ENCODE assay signal across 14 cellular contexts in the genomic region with DNA sequence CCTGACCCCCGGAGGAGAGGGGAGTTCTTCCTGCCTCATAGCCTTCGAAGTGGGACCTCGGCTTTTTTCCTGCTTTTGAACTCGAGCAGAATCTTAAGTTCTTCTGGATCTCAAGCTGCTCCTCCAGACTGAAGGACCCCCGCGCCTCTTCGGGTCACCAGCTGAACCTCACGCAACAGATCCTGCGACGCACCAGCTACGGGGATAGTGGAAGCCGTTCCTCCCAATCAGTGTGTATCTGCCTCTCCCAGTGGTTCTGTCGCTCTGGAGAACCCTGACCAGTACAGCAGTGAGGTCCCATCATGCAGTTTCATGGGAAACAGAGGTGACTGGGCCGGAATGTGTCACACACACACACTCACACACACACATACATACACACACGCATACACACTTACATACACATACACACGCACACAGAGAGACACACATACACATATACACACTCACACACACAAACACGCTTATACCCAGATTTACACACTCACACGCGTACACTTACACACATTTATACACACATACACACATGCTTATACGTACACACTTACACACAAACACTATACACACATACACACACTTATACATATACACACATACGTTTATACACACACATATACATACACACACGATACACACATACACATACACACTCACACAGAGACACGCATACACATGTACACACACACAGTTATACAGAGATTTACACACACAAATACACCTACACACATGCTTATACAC.
"Had no signal": no experiment of that assay in that cellular context is flagged by ENCODE, and none has a peak within 500 bp of the region (broad histone marks: within the 10 kb centered on the region; RNA-seq: fewer than 3 reads in every experiment).

No MANE protein-coding gene starts in this region.

- H3K9me3 Mint-ChIP-seq: activated naive CD8-positive, alpha-beta T cell treated with anti-CD3 and anti-CD28 coated beads for 36 hours; activated T-helper 1 cell treated with anti-CD3 and anti-CD28 coated beads, Interleukin-12 subunit alpha, Interleukin-12 subunit beta, Interleukin-2, Interleukin-4 antibody, amounts not matched to agents 30 ng/mL and 10 ng/mL and 1 ng/mL, durations not matched to agents 14 hours and 24 hours and 36 hours; natural killer cell treated with Interleukin-12 subunit alpha and Interleukin-12 subunit beta and Interleukin-15 and Interleukin-18, amount 100 ng/mL, for 72 hours had no signal

- H3K4me3 Mint-ChIP-seq: activated naive CD8-positive, alpha-beta T cell treated with anti-CD3 and anti-CD28 coated beads for 36 hours; activated T-helper 1 cell treated with anti-CD3 and anti-CD28 coated beads, Interleukin-12 subunit alpha, Interleukin-12 subunit beta, Interleukin-2, Interleukin-4 antibody, amounts not matched to agents 30 ng/mL and 10 ng/mL and 1 ng/mL, durations not matched to agents 14 hours and 24 hours and 36 hours; natural killer cell treated with Interleukin-12 subunit alpha and Interleukin-12 subunit beta and Interleukin-15 and Interleukin-18, amount 100 ng/mL, for 72 hours had no signal

- H3K36me3 ChIP-seq: prostate gland, stomach had no signal

- H3K27me3 ChIP-seq: hepatocyte had no signal

- H3K4me1 Mint-ChIP-seq: activated naive CD8-positive, alpha-beta T cell treated with anti-CD3 and anti-CD28 coated beads for 36 hours had no signal

- H3K4me2 ChIP-seq: hepatocyte had no signal

- H3K27ac ChIP-seq: hepatocyte, skin epidermis, stomach had no signal

- H3K9me3 ChIP-seq: prostate gland, stomach had no signal

- H3K27ac Mint-ChIP-seq: activated naive CD8-positive, alpha-beta T cell treated with anti-CD3 and anti-CD28 coated beads for 36 hours; activated T-helper 1 cell treated with anti-CD3 and anti-CD28 coated beads, Interleukin-12 subunit alpha, Interleukin-12 subunit beta, Interleukin-2, Interleukin-4 antibody, amounts not matched to agents 30 ng/mL and 10 ng/mL and 1 ng/mL, durations not matched to agents 14 hours and 24 hours and 36 hours; natural killer cell treated with Interleukin-12 subunit alpha and Interleukin-12 subunit beta and Interleukin-15 and Interleukin-18, amount 100 ng/mL, for 72 hours had no signal

- H3K4me3 ChIP-seq: hepatocyte, lung, prostate gland, skin epidermis, stomach had no signal

- H2AFZ ChIP-seq: hepatocyte had no signal

- H3K36me3 Mint-ChIP-seq: activated naive CD8-positive, alpha-beta T cell treated with anti-CD3 and anti-CD28 coated beads for 36 hours; natural killer cell treated with Interleukin-12 subunit alpha and Interleukin-12 subunit beta and Interleukin-15 and Interleukin-18, amount 100 ng/mL, for 72 hours had no signal

- H3K79me2 ChIP-seq: hepatocyte had no signal

- DNase-seq: activated CD4-positive, alpha-beta T cell treated with anti-CD3 and anti-CD28 coated beads, Interleukin-2, amount 50 U/mL, for 48 hours; activated gamma-delta T cell treated with Interleukin-2 at 50 U/mL for 16 hours; activated naive CD8-positive, alpha-beta T cell treated with anti-CD3 and anti-CD28 coated beads for 36 hours; activated T-cell treated with anti-CD3 and anti-CD28 coated beads for 4 hours; amniotic stem cell; foreskin fibroblast; left colon; stomach had no signal
